9 cellular contexts compared by ENCODE assay signal in genomic region chr2:233242231-233242917, GRCh38. TPM values are rescaled to one million over a fixed set of nuclear protein-coding genes. Genes with fewer than 3 reads are reported as not detected.
DNase-seq lines count a peak whose midpoint lies in the region; ATAC-seq and TF ChIP-seq lines count a peak whose summit lies in the region.
"Had no signal": no experiment of that assay in that cellular context is flagged by ENCODE, and none has a peak within 500 bp of the region (broad histone marks: within the 10 kb centered on the region; RNA-seq: fewer than 3 reads in every experiment).

No MANE protein-coding gene starts in this region.

- ATAC-seq in T-cell (replicated peaks in 1 of 4) (no peak), left ventricle myocardium superior (peak; percentile 93), HG02938 (IDR thresholded peaks at IDR 0.05; ENCODE audit: unreplicated experiment) (no peak)

- no peaks in the 10 kb centered on the region for H3K9me3 Mint-ChIP-seq in activated naive CD4-positive, alpha-beta T cell treated with anti-CD3 and anti-CD28 coated beads, Interleukin-2, amount 50 U/mL, for 24 hours
- no peaks in the 10 kb centered on the region for H3K9me3 Mint-ChIP-seq in T-cell

- H3K4me1 ChIP-seq in tibial nerve: peaks cover 0 to 14% (median 0%) of the 10 kb centered on the region in 4 donors

- H3K4me3 ChIP-seq in tibial nerve: no peak overlapping the region

- H3K36me3 Mint-ChIP-seq in activated naive CD4-positive, alpha-beta T cell treated with anti-CD3 and anti-CD28 coated beads, Interleukin-2, amount 50 U/mL, for 24 hours: no peaks in the 10 kb centered on the region
- no peaks in the 10 kb centered on the region for H3K36me3 Mint-ChIP-seq in T-cell

- no peak for DNase-seq in activated naive CD4-positive, alpha-beta T cell treated with anti-CD3 and anti-CD28 coated beads, Interleukin-2, amount 50 U/mL, for 16 hours
- DNase-seq in T-cell: no peak
- DNase-seq in left ventricle myocardium superior: no peak
- no peak for DNase-seq in tibial nerve (ENCODE audit: low spot score in 2 of 2)
- DNase-seq in NCI-H146 (lab: John Stamatoyannopoulos, UW): no peak
- DNase-seq in activated effector memory CD4-positive, alpha-beta T cell treated with anti-CD3 and anti-CD28 coated beads, Interleukin-2, amount 50 U/mL, for 16 hours: no peak
- DNase-seq: NCI-H187 had no signal

- H3K9me3 ChIP-seq in tibial nerve: no peaks in the 10 kb centered on the region

- peak in 1 of 2 donors; percentile 25 for TF ChIP-seq EP300 in tibial nerve (IDR thresholded peaks at IDR 0.05)

- no peaks in the 10 kb centered on the region for H3K27me3 ChIP-seq in tibial nerve

- no peaks in the 10 kb centered on the region for H3K27me3 Mint-ChIP-seq in activated naive CD4-positive, alpha-beta T cell treated with anti-CD3 and anti-CD28 coated beads, Interleukin-2, amount 50 U/mL, for 24 hours
- no peaks in the 10 kb centered on the region for H3K27me3 Mint-ChIP-seq in T-cell

- H3K27ac ChIP-seq in tibial nerve: peak overlapping the region in 3 of 4 donors; percentile 20 to 34 (median 23)

- H3K27ac Mint-ChIP-seq in activated naive CD4-positive, alpha-beta T cell treated with anti-CD3 and anti-CD28 coated beads, Interleukin-2, amount 50 U/mL, for 24 hours: no peak overlapping the region
- peak overlapping the region; percentile 84 to 92 for H3K27ac Mint-ChIP-seq in T-cell

- 74% methylated on average over 14 of the region's 14 CpGs for WGBS in tibial nerve, 2 donors

- intact Hi-C loops in left ventricle myocardium superior (cut with micrococcal nuclease): loop anchor here (10.0 kb wide), 1 partner anchor 148 kb away; no protein-coding TSS in a partner anchor

- H3K4me3 Mint-ChIP-seq in activated naive CD4-positive, alpha-beta T cell treated with anti-CD3 and anti-CD28 coated beads, Interleukin-2, amount 50 U/mL, for 24 hours: peak overlapping the region; percentile 8
- no peak overlapping the region for H3K4me3 Mint-ChIP-seq in T-cell

- CTCF ChIA-PET in T-cell (lab: Charles Lee): no interaction called here

- TF ChIP-seq POLR2A in tibial nerve (IDR thresholded peaks at IDR 0.05): no peak

- peaks cover 71% of the 10 kb centered on the region for H3K4me1 Mint-ChIP-seq in activated naive CD4-positive, alpha-beta T cell treated with anti-CD3 and anti-CD28 coated beads, Interleukin-2, amount 50 U/mL, for 24 hours
- peaks cover 70 to 76% (median 75%) of the 10 kb centered on the region in 3 donors for H3K4me1 Mint-ChIP-seq in T-cell

- no peaks in the 10 kb centered on the region for H3K36me3 ChIP-seq in tibial nerve

- no peak for TF ChIP-seq CTCF in tibial nerve (IDR thresholded peaks at IDR 0.05)

- POLR2A ChIA-PET in T-cell (lab: Charles Lee): no interaction called here

RNA-seq across cellular contexts. Expression of gene ATG16L1, which starts 9.1 kb away (rescaled TPM):
- 100 to 1,000 TPM in 1 of 5 donors, 10 to 100 TPM in 4; 73.9 to 117 (median 83.4) TPM for total RNA-seq in T-cell
- total RNA-seq in left ventricle myocardium superior: 18.4 TPM
- total RNA-seq in tibial nerve: 10 to 100 TPM; 16.7 to 44.1 (median 33.6) TPM
